Comparison of ENCODE assay signal across 1 cellular context in the genomic region with DNA sequence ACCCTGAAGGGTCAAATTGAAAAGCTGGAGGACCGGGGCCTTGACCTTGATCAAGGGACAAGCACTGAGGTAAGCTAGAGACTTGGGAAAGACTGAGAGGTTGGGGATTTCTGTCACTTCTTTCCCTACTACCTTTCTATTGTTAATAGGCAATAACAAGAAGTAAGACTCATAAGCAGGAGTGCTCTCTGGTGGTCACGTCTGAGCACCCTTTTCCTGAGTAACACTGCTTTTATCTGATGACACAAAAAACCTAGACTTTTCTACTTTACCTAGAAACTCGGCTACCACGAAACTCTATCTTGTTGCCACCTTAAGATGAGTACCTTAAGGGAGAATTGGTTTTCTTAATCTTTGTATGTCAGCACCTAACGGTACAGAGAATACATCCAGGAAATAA.
TF ChIP-seq lines count a peak whose summit lies in the region.

No MANE protein-coding gene starts in this region.

TF ChIP-seq in SK-N-SH, 30 proteins besides CTCF, POLR2A, EP300 and RAD21 (continued from another document):
- TF ChIP-seq MEF2A (IDR thresholded peaks at IDR 0.05; ENCODE audit: borderline replicate concordance, low read depth) (no peak), CHD2 (IDR thresholded peaks at IDR 0.05; ENCODE audit: low read length, partially characterized antibody) (no peak), SIN3A (IDR thresholded peaks at IDR 0.05; ENCODE audit: borderline replicate concordance, low read depth, low read length) (no peak), TCF12 (IDR thresholded peaks at IDR 0.05) (no peak), YY1 (IDR thresholded peaks at IDR 0.05; ENCODE audit: low read depth) (no peak)
- TF ChIP-seq, protein P1, sequence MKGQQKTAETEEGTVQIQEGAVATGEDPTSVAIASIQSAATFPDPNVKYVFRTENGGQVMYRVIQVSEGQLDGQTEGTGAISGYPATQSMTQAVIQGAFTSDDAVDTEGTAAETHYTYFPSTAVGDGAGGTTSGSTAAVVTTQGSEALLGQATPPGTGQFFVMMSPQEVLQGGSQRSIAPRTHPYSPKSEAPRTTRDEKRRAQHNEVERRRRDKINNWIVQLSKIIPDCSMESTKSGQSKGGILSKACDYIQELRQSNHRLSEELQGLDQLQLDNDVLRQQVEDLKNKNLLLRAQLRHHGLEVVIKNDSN (IDR thresholded peaks at IDR 0.05; ENCODE audit: borderline replicate concordance, low read depth) = no peak
